Comparison of ENCODE assay signal across 10 cellular contexts in the genomic region with DNA sequence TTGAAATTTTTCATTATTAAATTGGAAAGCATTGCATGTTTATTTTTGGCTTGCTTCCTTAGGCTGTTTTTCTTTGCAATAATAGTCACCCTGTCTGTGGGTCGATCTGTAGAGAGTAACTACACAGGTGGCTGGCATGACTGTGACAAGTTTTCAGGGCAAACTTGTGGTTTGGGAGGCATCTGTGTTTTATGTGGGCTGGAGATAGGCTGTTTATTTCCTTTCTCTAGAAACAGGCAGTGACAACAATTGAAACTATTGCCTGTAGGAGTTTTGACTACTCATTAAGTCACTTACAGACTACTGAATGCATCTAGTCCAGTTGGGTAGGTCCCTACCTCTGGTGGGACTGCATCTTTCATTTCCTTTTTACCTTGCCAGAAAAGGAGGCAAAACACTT.
DNase-seq lines count a peak whose midpoint lies in the region; ATAC-seq and TF ChIP-seq lines count a peak whose summit lies in the region.
"Had no signal": no experiment of that assay in that cellular context is flagged by ENCODE, and none has a peak within 500 bp of the region (broad histone marks: within the 10 kb centered on the region; RNA-seq: fewer than 3 reads in every experiment).

No MANE protein-coding gene starts in this region.

- no peaks in the 10 kb centered on the region for H3K36me3 Mint-ChIP-seq in CD8-positive, alpha-beta memory T cell
- no peaks in the 10 kb centered on the region for H3K36me3 Mint-ChIP-seq in activated CD4-positive, alpha-beta T cell treated with anti-CD3 and anti-CD28 coated beads for 36 hours (ENCODE audit: low read depth)
- no peaks in the 10 kb centered on the region for H3K36me3 Mint-ChIP-seq in naive thymus-derived CD8-positive, alpha-beta T cell

- peak in 3 of 5 donors; percentile 31 to 65 (median 53) for DNase-seq in CD8-positive, alpha-beta memory T cell
- DNase-seq in activated CD4-positive, alpha-beta T cell treated with anti-CD3 and anti-CD28 coated beads for 36 hours: peak; percentile 76
- DNase-seq in naive thymus-derived CD8-positive, alpha-beta T cell: peak in 8 of 10 donors; percentile 5 to 84 (median 32)
- DNase-seq in NCI-H1930 (lab: John Stamatoyannopoulos, UW) (no peak), SIG-M5 treated with dmso at 0.1 percent for 504 hours (lab: John Stamatoyannopoulos, UW; ENCODE audit: unreplicated experiment) (no peak), G401 (ENCODE audit: low spot score) (no peak), suprapubic skin (ENCODE audit: low spot score in 2 of 2) (no peak)
- DNase-seq: uterus had no signal

- intact Hi-C loops in activated CD4-positive, alpha-beta T cell treated with anti-CD3 and anti-CD28 coated beads for 36 hours (cut with DNase I, micrococcal nuclease): loop anchor here (1.0 to 10.0 kb wide), 9 partner anchors 23 to 449 kb away; a partner anchor contains a TSS

- no peaks in the 10 kb centered on the region for H3K27me3 ChIP-seq in CD8-positive, alpha-beta memory T cell (ENCODE audit: insufficient read depth, low read length, poor library complexity, severe bottlenecking)
- no peaks in the 10 kb centered on the region for H3K27me3 ChIP-seq in suprapubic skin
- H3K27me3 ChIP-seq: SJSA1, uterus had no signal

- H3K4me3 ChIP-seq in CD8-positive, alpha-beta memory T cell (ENCODE audit: low read length): no peak overlapping the region
- H3K4me3 ChIP-seq in suprapubic skin: no peak overlapping the region
- H3K4me3 ChIP-seq: SJSA1, uterus had no signal

- no peaks in the 10 kb centered on the region for H3K36me3 ChIP-seq in CD8-positive, alpha-beta memory T cell (ENCODE audit: insufficient read depth, low read length)
- H3K36me3 ChIP-seq in suprapubic skin: no peaks in the 10 kb centered on the region
- H3K36me3 ChIP-seq: SJSA1, uterus had no signal

- POLR2A ChIA-PET in CD8-positive, alpha-beta memory T cell (lab: Charles Lee): no interaction called here
- POLR2A ChIA-PET in activated CD4-positive, alpha-beta T cell treated with anti-CD3 and anti-CD28 coated beads for 36 hours (lab: Charles Lee): no interaction called here
- POLR2A ChIA-PET in naive thymus-derived CD8-positive, alpha-beta T cell (lab: Charles Lee): no interaction called here

- WGBS in suprapubic skin: 19% methylated on average over 1 of the region's 1 CpG

- H3K4me1 ChIP-seq in CD8-positive, alpha-beta memory T cell (ENCODE audit: insufficient read depth, low read length): peaks cover 23% of the 10 kb centered on the region
- H3K4me1 ChIP-seq in suprapubic skin: no peaks in the 10 kb centered on the region
- H3K4me1 ChIP-seq: uterus had no signal

- H3K27ac Mint-ChIP-seq in CD8-positive, alpha-beta memory T cell: no peak overlapping the region
- H3K27ac Mint-ChIP-seq in activated CD4-positive, alpha-beta T cell treated with anti-CD3 and anti-CD28 coated beads for 36 hours: no peak overlapping the region
- no peak overlapping the region for H3K27ac Mint-ChIP-seq in naive thymus-derived CD8-positive, alpha-beta T cell

- peak; percentile 79 for ATAC-seq in HG02623 (IDR thresholded peaks at IDR 0.05; ENCODE audit: unreplicated experiment)
- ATAC-seq in activated CD4-positive, alpha-beta T cell treated with anti-CD3 and anti-CD28 coated beads for 36 hours: peak; percentile 98
- peak; percentile 98 to 99 for ATAC-seq in naive thymus-derived CD8-positive, alpha-beta T cell

- no peak for TF ChIP-seq CTCF in suprapubic skin (IDR thresholded peaks at IDR 0.05)

- no peak for TF ChIP-seq POLR2A in suprapubic skin (IDR thresholded peaks at IDR 0.05)

- no peaks in the 10 kb centered on the region for H3K9me3 Mint-ChIP-seq in CD8-positive, alpha-beta memory T cell
- no peaks in the 10 kb centered on the region for H3K9me3 Mint-ChIP-seq in activated CD4-positive, alpha-beta T cell treated with anti-CD3 and anti-CD28 coated beads for 36 hours (ENCODE audit: low read depth)
- H3K9me3 Mint-ChIP-seq in naive thymus-derived CD8-positive, alpha-beta T cell: no peaks in the 10 kb centered on the region

- H3K27ac ChIP-seq in CD8-positive, alpha-beta memory T cell (ENCODE audit: low read depth, low read length): no peak overlapping the region
- no peak overlapping the region for H3K27ac ChIP-seq in suprapubic skin
- H3K27ac ChIP-seq: SJSA1, uterus had no signal

- no peaks in the 10 kb centered on the region for H3K9me3 ChIP-seq in CD8-positive, alpha-beta memory T cell (ENCODE audit: low read length)
- H3K9me3 ChIP-seq in suprapubic skin: no peaks in the 10 kb centered on the region
- H3K9me3 ChIP-seq: SJSA1, uterus had no signal

- peaks cover 2 to 10% (median 5%) of the 10 kb centered on the region in 3 donors for H3K4me1 Mint-ChIP-seq in CD8-positive, alpha-beta memory T cell
- H3K4me1 Mint-ChIP-seq in activated CD4-positive, alpha-beta T cell treated with anti-CD3 and anti-CD28 coated beads for 36 hours: peaks cover 27% of the 10 kb centered on the region
- H3K4me1 Mint-ChIP-seq in naive thymus-derived CD8-positive, alpha-beta T cell: peaks cover 3 to 23% (median 14%) of the 10 kb centered on the region in 4 donors

- CTCF ChIA-PET in CD8-positive, alpha-beta memory T cell (lab: Charles Lee): no interaction called here
- CTCF ChIA-PET in activated CD4-positive, alpha-beta T cell treated with anti-CD3 and anti-CD28 coated beads for 36 hours (lab: Charles Lee): no interaction called here

- in situ Hi-C loops in G401 (cut with HindIII; ENCODE audit: low sequenced_read_pairs): no loop called here

- no peak for TF ChIP-seq EP300 in suprapubic skin (IDR thresholded peaks at IDR 0.05)

- H3K4me3 Mint-ChIP-seq in CD8-positive, alpha-beta memory T cell: no peak overlapping the region
- H3K4me3 Mint-ChIP-seq in activated CD4-positive, alpha-beta T cell treated with anti-CD3 and anti-CD28 coated beads for 36 hours: no peak overlapping the region
- no peak overlapping the region for H3K4me3 Mint-ChIP-seq in naive thymus-derived CD8-positive, alpha-beta T cell

- peaks cover 0 to 3% of the 10 kb centered on the region in 2 donors for H3K27me3 Mint-ChIP-seq in CD8-positive, alpha-beta memory T cell
- H3K27me3 Mint-ChIP-seq in activated CD4-positive, alpha-beta T cell treated with anti-CD3 and anti-CD28 coated beads for 36 hours: peaks cover 4% of the 10 kb centered on the region
- H3K27me3 Mint-ChIP-seq in naive thymus-derived CD8-positive, alpha-beta T cell: no peaks in the 10 kb centered on the region

Comparison
In these comparisons a context has a peak if more than half of its experiments do, and no peak if none do; other contexts are left out.
1. DNase-seq: peak in CD8-positive, alpha-beta memory T cell (3 of 5), activated CD4-positive, alpha-beta T cell treated with anti-CD3 and anti-CD28 coated beads for 36 hours (single experiment) and naive thymus-derived CD8-positive, alpha-beta T cell (8 of 10); none in NCI-H1930 (0 of 2), SIG-M5 treated with dmso at 0.1 percent for 504 hours (single experiment), G401 (single experiment) and suprapubic skin (0 of 2).
2. Peak in every context shown above with its lines, with median percentiles within 50 percentile points of each other: ATAC-seq.